ENCODE assay signal across 22 cellular contexts in the genomic region with DNA sequence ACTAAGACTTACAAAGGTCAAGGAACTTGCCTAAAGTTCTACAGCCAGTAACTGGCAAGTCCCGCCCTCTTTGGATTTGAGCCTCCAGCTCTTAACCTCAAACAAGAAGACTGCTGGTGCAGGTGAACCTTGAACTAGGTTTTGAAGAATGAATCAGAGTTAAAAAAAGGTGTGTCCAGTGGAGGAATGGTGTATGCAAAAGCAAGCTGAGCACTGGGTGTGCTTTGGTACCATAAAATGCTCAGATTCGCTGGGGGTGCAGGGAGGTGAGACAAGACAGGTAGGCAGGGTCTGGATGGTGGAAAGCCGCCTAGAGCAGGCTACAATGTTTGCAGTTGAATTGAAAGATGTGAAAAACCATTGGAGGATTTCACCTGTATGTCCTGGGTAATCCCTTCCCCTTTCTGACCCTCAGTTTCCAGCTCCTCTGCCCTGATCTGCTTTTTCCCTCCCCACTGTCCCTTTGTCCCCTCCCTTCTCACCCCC. TPM values are rescaled to one million over a fixed set of nuclear protein-coding genes. Genes with fewer than 3 reads are reported as not detected.
A peak's percentile ranks its signal among the peaks of the same experiment; 100 is the strongest.
DNase-seq lines count a peak whose midpoint lies in the region; ATAC-seq and TF ChIP-seq lines count a peak whose summit lies in the region.
"Had no signal": no experiment of that assay in that cellular context is flagged by ENCODE, and none has a peak within 500 bp of the region (broad histone marks: within the 10 kb centered on the region; RNA-seq: fewer than 3 reads in every experiment).

No MANE protein-coding gene starts in this region.

- ATAC-seq in PC-3, result peak; percentile 38
- no peak for ATAC-seq in HG02623 (IDR thresholded peaks at IDR 0.05; ENCODE audit: unreplicated experiment)
- ATAC-seq: activated naive CD4-positive, alpha-beta T cell treated with anti-CD3 and anti-CD28 coated beads, Interleukin-2, amount 50 U/mL, for 72 hours; Right ventricle myocardium inferior had no signal

- no peak overlapping the region for H3K23ac ChIP-seq in neuronal stem cell (ENCODE audit: low read depth, low read length, poor library complexity)

- no peaks in the 10 kb centered on the region for H3K9me3 ChIP-seq in PC-3 (ENCODE audit: low read length)
- H3K9me3 ChIP-seq in hepatocyte (ENCODE audit: low read depth), result no peaks in the 10 kb centered on the region
- H3K9me3 ChIP-seq in neuronal stem cell (replicated peaks in 1 of 2; ENCODE audit: control insufficient read depth in 2 of 2, insufficient read depth in 1 of 2, low read depth in 1 of 2, low read length in 2 of 2), result peaks cover 0 to 2% of the 10 kb centered on the region in 2 donors

- no peak overlapping the region for H2BK12ac ChIP-seq in neuronal stem cell (ENCODE audit: low read length)

- TF ChIP-seq CTCF in C4-2B (conservative IDR thresholded peaks at IDR 0.05) (no peak), PC-3 (conservative IDR thresholded peaks at IDR 0.05; ENCODE audit: low read depth, low read length) (no peak), hepatocyte (IDR thresholded peaks at IDR 0.05; ENCODE audit: poor library complexity) (no peak)

- H3K4me2 ChIP-seq in PC-3 (ENCODE audit: low read length) (peak overlapping the region; percentile 57), hepatocyte (peak overlapping the region; percentile 59), neuronal stem cell (ENCODE audit: insufficient read depth, low read length, poor library complexity, severe bottlenecking) (no peak overlapping the region)

- H3K14ac ChIP-seq in neuronal stem cell (ENCODE audit: low read length), result no peak overlapping the region

- BruUV-seq in PC-3 (replicated peaks; lab: Mats Ljungman, UMichigan), result no TSS peak

- no peak overlapping the region for H4K91ac ChIP-seq in neuronal stem cell (ENCODE audit: low read depth, low read length, poor library complexity)

- DNase-seq in PC-3, result peak; percentile 57
- peak; percentile 58 for DNase-seq in hepatocyte (ENCODE audit: low spot score)
- DNase-seq in neuronal stem cell (ENCODE audit: low spot score), result no peak
- no peak for DNase-seq in NCI-H2227 (lab: John Stamatoyannopoulos, UW; ENCODE audit: unreplicated experiment)
- no peak for DNase-seq in anterior cingulate cortex (lab: John Stamatoyannopoulos, UW)
- no peak for DNase-seq in NCI-H345 (lab: John Stamatoyannopoulos, UW)
- DNase-seq: activated CD4-positive, alpha-beta memory T cell treated with anti-CD3 and anti-CD28 coated beads, Interleukin-2, amount 10 ng/mL, durations not matched to agents 7 days and 5 days; activated T-cell treated with anti-CD3 and anti-CD28 coated beads, Interleukin-2, amount 50 U/mL, for 1 hour; DMS79; HCEC 1CT; mesendoderm; NCI-H187 treated with DMSO at 0.1 percent for 48 hours; NCI-H446 treated with DMSO at 0.1 percent for 48 hours; stimulated activated CD4-positive, alpha-beta T cell treated with anti-CD3 and anti-CD28 coated beads, Interleukin-12 subunit alpha, Interleukin-12 subunit beta, amount 100 ng/mL, for 4 hours; stimulated activated CD8-positive, alpha-beta memory T cell treated with anti-CD3 and anti-CD28 coated beads, Interleukin-4, amount 100 ng/mL, for 48 hours; T-helper 1 cell had no signal

- H4K8ac ChIP-seq in neuronal stem cell (ENCODE audit: low read depth, low read length), result no peak overlapping the region

- H3K9ac ChIP-seq in PC-3 (ENCODE audit: low read length) (no peak overlapping the region), neuronal stem cell (ENCODE audit: low read depth, low read length, poor library complexity) (no peak overlapping the region)

- H2AK5ac ChIP-seq in neuronal stem cell (ENCODE audit: low read depth, low read length), result peak overlapping the region; percentile 57

- H3K4me3 ChIP-seq in PC-3 (ENCODE audit: low read length), result peak overlapping the region; percentile 19; the same call in 1 of the 2 replicates
- no peak overlapping the region for H3K4me3 ChIP-seq in hepatocyte
- no peak overlapping the region for H3K4me3 ChIP-seq in neuronal stem cell (ENCODE audit: low read length in 2 of 2)

- peak overlapping the region; percentile 71 for H3K27ac ChIP-seq in C4-2B
- peak overlapping the region; percentile 29 for H3K27ac ChIP-seq in PC-3 (ENCODE audit: low read length)
- peak overlapping the region; percentile 80 for H3K27ac ChIP-seq in hepatocyte
- H3K27ac ChIP-seq in neuronal stem cell (replicated peaks; ENCODE audit: low read length), result no peak overlapping the region
- H3K27ac ChIP-seq: epithelial cell of prostate had no signal

- POLR2A ChIA-PET in PC-3 (lab: Charles Lee; ENCODE audit: unreplicated experiment), result interaction anchor here (0.6 kb wide), 1 partner anchor 17 kb away, joined by 7 read pairs; no protein-coding TSS in a partner anchor

- H3K9me2 ChIP-seq in PC-3 (replicated peaks; ENCODE audit: low read length), result no peaks in the 10 kb centered on the region
- no peaks in the 10 kb centered on the region for H3K9me2 ChIP-seq in hepatocyte (replicated peaks; ENCODE audit: insufficient read depth)

- H3K79me2 ChIP-seq in PC-3 (ENCODE audit: low read length), result no peaks in the 10 kb centered on the region
- H3K79me2 ChIP-seq in hepatocyte, result no peaks in the 10 kb centered on the region

- H2BK15ac ChIP-seq in neuronal stem cell (ENCODE audit: low read length), result no peak overlapping the region

- H2AFZ ChIP-seq in PC-3 (ENCODE audit: low read length) (peak overlapping the region; percentile 8; the same call in 1 of the 2 replicates), hepatocyte (no peak overlapping the region), neuronal stem cell (ENCODE audit: low read length) (no peak overlapping the region)

- intact Hi-C loops in PC-3 (cut with micrococcal nuclease), result no loop called here

- H3K36me3 ChIP-seq in PC-3 (ENCODE audit: low read depth, low read length) (no peaks in the 10 kb centered on the region), hepatocyte (replicated peaks; ENCODE audit: insufficient read depth, low read depth) (no peaks in the 10 kb centered on the region), neuronal stem cell (replicated peaks in 1 of 2; ENCODE audit: control insufficient read depth in 2 of 2, insufficient read depth in 2 of 2, low read length in 2 of 2) (no peaks in the 10 kb centered on the region)

- no peak overlapping the region for H3K18ac ChIP-seq in neuronal stem cell (ENCODE audit: low read length)

- WGBS in hepatocyte (ENCODE audit: low lambda C conversion rate, missing lambda C conversion rate), result 62% methylated on average over 3 of the region's 3 CpGs
- no CpG with 5 or more reads among the region's 3 CpGs for WGBS in neuronal stem cell (ENCODE audit: extremely low coverage in 2 of 2, insufficient read length in 2 of 2, insufficient replicate concordance in 1 of 2), 2 donors

- H3K27me3 ChIP-seq in PC-3 (ENCODE audit: low read length), result no peaks in the 10 kb centered on the region
- H3K27me3 ChIP-seq in hepatocyte, result peaks cover 12% of the 10 kb centered on the region
- H3K27me3 ChIP-seq in neuronal stem cell (ENCODE audit: control insufficient read depth in 3 of 3, insufficient read depth in 3 of 3, low read depth in 1 of 3, low read length in 3 of 3), result peaks cover 0 to 33% (median 0%) of the 10 kb centered on the region in 3 experiments

- no peaks in the 10 kb centered on the region for H3F3A ChIP-seq in PC-3 (ENCODE audit: low read length, unreplicated experiment)

- H3K4ac ChIP-seq in neuronal stem cell (ENCODE audit: low read length), result no peak overlapping the region

- H3K4me1 ChIP-seq in PC-3 (ENCODE audit: insufficient read depth, low read length), result peaks cover 20% of the 10 kb centered on the region
- H3K4me1 ChIP-seq in hepatocyte (ENCODE audit: insufficient read depth), result peaks cover 12% of the 10 kb centered on the region
- H3K4me1 ChIP-seq in neuronal stem cell (ENCODE audit: control insufficient read depth in 2 of 2, insufficient read depth in 1 of 2, low read depth in 1 of 2, low read length in 2 of 2), result peaks cover 0 to 4% of the 10 kb centered on the region in 2 donors

- H3K79me1 ChIP-seq in neuronal stem cell (ENCODE audit: low read depth, low read length), result no peaks in the 10 kb centered on the region

- CTCF ChIA-PET in PC-3 (lab: Charles Lee), result interaction anchor here (1.0 to 1.4 kb wide), 2 partner anchors 40 kb away, joined by 4 to 8 read pairs; a partner anchor contains a TSS

- H4K20me1 ChIP-seq in PC-3 (ENCODE audit: low read length) (no peaks in the 10 kb centered on the region), hepatocyte (ENCODE audit: insufficient read depth, poor library complexity, severe bottlenecking) (no peaks in the 10 kb centered on the region)

- no peak overlapping the region for H2BK120ac ChIP-seq in neuronal stem cell (ENCODE audit: low read depth, low read length)

- no peak overlapping the region for H2BK5ac ChIP-seq in neuronal stem cell (ENCODE audit: low read length)

RNA-seq across cellular contexts. Expression of a gene that starts 39.8 kb away (rescaled TPM):
- total RNA-seq in PC-3 (2014; rRNA removed) (0.80 and 0.86 TPM in 2 replicates), hepatocyte (1.5 and 1.6 TPM in 2 replicates)
- polyA plus RNA-seq in hepatocyte, result 1.0 and 1.4 TPM in 2 replicates
- polyA plus RNA-seq in neuronal stem cell (2013, experiment 1 of 2), result not detected
- under 0.01 TPM for polyA plus RNA-seq in neuronal stem cell (2013, experiment 2 of 2)
- polyA plus RNA-seq: AG04450 had no signal

Comparison
In these comparisons a context has a peak if more than half of its experiments do, and no peak if none do; other contexts are left out.
1. DNase-seq: peak in PC-3 (single experiment) and hepatocyte (single experiment); none in neuronal stem cell (single experiment), NCI-H2227 (single experiment), anterior cingulate cortex (0 of 58) and NCI-H345 (single experiment).